1 cellular context compared by ENCODE assay signal in genomic region chrX:123975180-123975579, GRCh38.
TF ChIP-seq lines count a peak whose summit lies in the region.

No MANE protein-coding gene starts in this region.

TF ChIP-seq in IMR-90, 13 proteins besides CTCF, POLR2A, EP300 and RAD21:
- TF ChIP-seq CEBPB (IDR thresholded peaks at IDR 0.05; ENCODE audit: low read depth, low read length), result no peak
- TF ChIP-seq, protein P1, sequence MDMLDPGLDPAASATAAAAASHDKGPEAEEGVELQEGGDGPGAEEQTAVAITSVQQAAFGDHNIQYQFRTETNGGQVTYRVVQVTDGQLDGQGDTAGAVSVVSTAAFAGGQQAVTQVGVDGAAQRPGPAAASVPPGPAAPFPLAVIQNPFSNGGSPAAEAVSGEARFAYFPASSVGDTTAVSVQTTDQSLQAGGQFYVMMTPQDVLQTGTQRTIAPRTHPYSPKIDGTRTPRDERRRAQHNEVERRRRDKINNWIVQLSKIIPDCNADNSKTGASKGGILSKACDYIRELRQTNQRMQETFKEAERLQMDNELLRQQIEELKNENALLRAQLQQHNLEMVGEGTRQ (IDR thresholded peaks at IDR 0.05; ENCODE audit: low read depth, low read length), result no peak
- TF ChIP-seq SMC3 (IDR thresholded peaks at IDR 0.05; ENCODE audit: low read depth, low read length), result no peak
- TF ChIP-seq MAZ (IDR thresholded peaks at IDR 0.05; ENCODE audit: borderline replicate concordance, low read depth, low read length), result no peak
- TF ChIP-seq MAFK (IDR thresholded peaks at IDR 0.05; ENCODE audit: low read depth, low read length), result no peak
- no peak for TF ChIP-seq CHD1 (IDR thresholded peaks at IDR 0.05; ENCODE audit: low read depth, low read length)
- no peak for TF ChIP-seq MXI1 (IDR thresholded peaks at IDR 0.05; ENCODE audit: borderline replicate concordance, low read depth, low read length)
- no peak for TF ChIP-seq BHLHE40 (IDR thresholded peaks at IDR 0.05; ENCODE audit: low read depth, low read length)
- no peak for TF ChIP-seq FOS (IDR thresholded peaks at IDR 0.05; ENCODE audit: low read depth, low read length)
- TF ChIP-seq, protein P2, sequence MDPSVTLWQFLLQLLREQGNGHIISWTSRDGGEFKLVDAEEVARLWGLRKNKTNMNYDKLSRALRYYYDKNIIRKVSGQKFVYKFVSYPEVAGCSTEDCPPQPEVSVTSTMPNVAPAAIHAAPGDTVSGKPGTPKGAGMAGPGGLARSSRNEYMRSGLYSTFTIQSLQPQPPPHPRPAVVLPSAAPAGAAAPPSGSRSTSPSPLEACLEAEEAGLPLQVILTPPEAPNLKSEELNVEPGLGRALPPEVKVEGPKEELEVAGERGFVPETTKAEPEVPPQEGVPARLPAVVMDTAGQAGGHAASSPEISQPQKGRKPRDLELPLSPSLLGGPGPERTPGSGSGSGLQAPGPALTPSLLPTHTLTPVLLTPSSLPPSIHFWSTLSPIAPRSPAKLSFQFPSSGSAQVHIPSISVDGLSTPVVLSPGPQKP (IDR thresholded peaks at IDR 0.05; ENCODE audit: borderline replicate concordance, low read depth, low read length), result no peak
- TF ChIP-seq RFX5 (IDR thresholded peaks at IDR 0.05; ENCODE audit: low read depth, low read length), result no peak
TF ChIP-seq in IMR-90: peak in this region for 0.
